Comparison of ENCODE assay signal across 20 cellular contexts in genomic region chr14:85542623-85543022, GRCh38. TPM values are rescaled to one million over a fixed set of nuclear protein-coding genes. Genes with fewer than 3 reads are reported as not detected.
DNase-seq lines count a peak whose midpoint lies in the region; ATAC-seq and TF ChIP-seq lines count a peak whose summit lies in the region.
"Had no signal": no experiment of that assay in that cellular context is flagged by ENCODE, and none has a peak within 500 bp of the region (broad histone marks: within the 10 kb centered on the region; RNA-seq: fewer than 3 reads in every experiment).

No MANE protein-coding gene starts in this region.

- H2AFZ ChIP-seq in hepatocyte (no peak overlapping the region), smooth muscle cell (ENCODE audit: low read depth) (no peak overlapping the region)
- H2AFZ ChIP-seq: GM23338 had no signal

- H3K79me2 ChIP-seq in hepatocyte (peaks cover 100% of the 10 kb centered on the region), smooth muscle cell (ENCODE audit: low read depth) (peaks cover 100% of the 10 kb centered on the region)

- TF ChIP-seq CTCF in choroid plexus epithelial cell (conservative IDR thresholded peaks at IDR 0.05; ENCODE audit: low read depth, low read length), result no peak
- no peak for TF ChIP-seq CTCF in hepatocyte (IDR thresholded peaks at IDR 0.05; ENCODE audit: poor library complexity)
- no peak for TF ChIP-seq CTCF in psoas muscle (IDR thresholded peaks at IDR 0.05)
- TF ChIP-seq CTCF in smooth muscle cell (IDR thresholded peaks at IDR 0.05; ENCODE audit: borderline replicate concordance, insufficient read depth, poor library complexity, severe bottlenecking), result no peak

- H4K20me1 ChIP-seq in hepatocyte (ENCODE audit: insufficient read depth, poor library complexity, severe bottlenecking) (peaks cover 33% of the 10 kb centered on the region), smooth muscle cell (ENCODE audit: low read depth) (peaks cover 90% of the 10 kb centered on the region)

- peaks cover under 1% of the 10 kb centered on the region for H3K4me1 ChIP-seq in hepatocyte (ENCODE audit: insufficient read depth)
- no peaks in the 10 kb centered on the region for H3K4me1 ChIP-seq in psoas muscle
- H3K4me1 ChIP-seq in smooth muscle cell (ENCODE audit: low read depth), result peaks cover 6% of the 10 kb centered on the region
- H3K4me1 ChIP-seq: A549, Caco-2 had no signal

- no peak overlapping the region for H3K9ac ChIP-seq in smooth muscle cell (ENCODE audit: low read depth)

- H3K4me3 ChIP-seq in choroid plexus epithelial cell (ENCODE audit: low read depth, low read length) (no peak overlapping the region), hepatocyte (no peak overlapping the region), psoas muscle (no peak overlapping the region), smooth muscle cell (no peak overlapping the region)
- H3K4me3 ChIP-seq: A549, GM23338 had no signal

- DNase-seq in choroid plexus epithelial cell (ENCODE audit: low read depth) (peak; percentile 44), hepatocyte (ENCODE audit: low spot score) (no peak), psoas muscle (no peak), smooth muscle cell (lab: John Stamatoyannopoulos, UW; ENCODE audit: unreplicated experiment) (no peak), NOMO-1 (lab: John Stamatoyannopoulos, UW; ENCODE audit: unreplicated experiment in 2 of 2) (no peak), hippocampal formation (lab: John Stamatoyannopoulos, UW) (no peak), left colon (no peak)
- no peak for DNase-seq in activated CD8-positive, alpha-beta memory T cell treated with anti-CD3 and anti-CD28 coated beads, Interleukin-2, amount 50 U/mL, for 4 hours
- DNase-seq: AML-193; Caco-2; CD4-positive, alpha-beta T cell; DMS79; GDM1; H7; HFFc6 had no signal

- H3K9me2 ChIP-seq in hepatocyte (replicated peaks; ENCODE audit: insufficient read depth), result no peaks in the 10 kb centered on the region

- H3K27ac ChIP-seq in hepatocyte (peak overlapping the region; percentile 17), psoas muscle (peak overlapping the region; percentile 53), smooth muscle cell (ENCODE audit: low read depth) (peak overlapping the region; percentile 76)
- H3K27ac ChIP-seq: A549, C4-2B, HL-60 had no signal

- H3K9me3 ChIP-seq in hepatocyte (ENCODE audit: low read depth) (no peaks in the 10 kb centered on the region), psoas muscle (no peaks in the 10 kb centered on the region), smooth muscle cell (replicated peaks; ENCODE audit: low read depth) (no peaks in the 10 kb centered on the region)
- H3K9me3 ChIP-seq: A549, Caco-2 had no signal

- ATAC-seq in psoas muscle (peak; percentile 39 to 65 (median 50)), left colon (no peak)
- ATAC-seq: A549, GM23338, HCT116 had no signal

- intact Hi-C loops in psoas muscle (cut with DNase I), result no loop called here
- intact Hi-C loops in left colon (cut with DNase I, micrococcal nuclease), result no loop called here

- no peaks in the 10 kb centered on the region for H3F3A ChIP-seq in smooth muscle cell (ENCODE audit: low read depth)

- H3K36me3 ChIP-seq in hepatocyte (replicated peaks; ENCODE audit: insufficient read depth, low read depth), result no peaks in the 10 kb centered on the region
- H3K36me3 ChIP-seq in psoas muscle (ENCODE audit: insufficient read depth in 1 of 2, low read depth in 1 of 2), result no peaks in the 10 kb centered on the region
- H3K36me3 ChIP-seq in smooth muscle cell (ENCODE audit: low read depth), result peaks cover 4% of the 10 kb centered on the region

- no peak overlapping the region for H3K4me2 ChIP-seq in hepatocyte
- peak overlapping the region; percentile 87 for H3K4me2 ChIP-seq in smooth muscle cell
- H3K4me2 ChIP-seq: A549, GM23338 had no signal

- H3K27me3 ChIP-seq in hepatocyte, result no peaks in the 10 kb centered on the region
- H3K27me3 ChIP-seq in psoas muscle (ENCODE audit: insufficient read depth in 3 of 3, low read length in 2 of 3), result no peaks in the 10 kb centered on the region
- no peaks in the 10 kb centered on the region for H3K27me3 ChIP-seq in smooth muscle cell (ENCODE audit: low read depth)

- 58% methylated on average over 5 of the region's 5 CpGs for WGBS in hepatocyte (ENCODE audit: low lambda C conversion rate, missing lambda C conversion rate)
- 23 to 37% (median 27%) methylated on average over 5 of the region's 5 CpGs for WGBS in psoas muscle, 3 donors
- 36% methylated on average over 5 of the region's 5 CpGs for WGBS in smooth muscle cell (ENCODE audit: low lambda C conversion rate)

RNA-seq across cellular contexts. Expression of gene FLRT2, which starts 12.7 kb away (rescaled TPM):
- total RNA-seq in hepatocyte (42.3 and 48.0 TPM in 2 replicates), psoas muscle (10 to 100 TPM in 1 of 4 donors, 1 to 10 TPM in 3; 2.4 to 10.2 (median 7.0) TPM), smooth muscle cell (89.0 and 104 TPM in 2 replicates), left colon (1 to 10 TPM; 2.5 to 7.5 TPM)
- polyA plus RNA-seq in hepatocyte (31.3 and 32.9 TPM in 2 replicates), psoas muscle (1 to 10 TPM; 1.3 to 2.4 (median 1.5) TPM), smooth muscle cell (47.0 and 52.3 TPM in 2 replicates)
- total RNA-seq: CD4-positive, alpha-beta T cell had no signal

Comparison
In these comparisons a context has a peak if more than half of its experiments do, and no peak if none do; other contexts are left out.
1. H3K27ac ChIP-seq: peak in every context shown above with its lines; median percentile 76 in smooth muscle cell; 53 in psoas muscle; 17 in hepatocyte.